19 cellular contexts compared by ENCODE assay signal in the genomic region with DNA sequence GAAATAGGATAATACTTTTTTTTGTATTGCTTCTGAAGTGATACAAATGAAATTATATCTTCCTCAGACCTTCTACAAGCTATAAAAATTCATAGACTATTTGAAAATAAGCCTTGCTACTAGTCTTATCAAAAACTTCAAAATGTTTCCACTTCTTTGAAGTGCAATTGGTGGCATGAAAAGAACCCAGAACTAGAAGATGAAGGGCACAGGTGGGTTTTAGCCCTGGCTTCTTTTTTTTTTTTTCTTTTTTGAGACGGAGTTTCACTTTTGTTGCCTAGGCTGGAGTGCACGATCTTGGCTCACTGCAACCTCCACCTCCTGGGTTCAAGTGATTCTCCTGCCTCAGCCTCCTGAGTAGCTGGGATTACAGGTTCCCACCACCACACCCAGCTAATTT. TPM values are rescaled to one million over a fixed set of nuclear protein-coding genes. Genes with fewer than 3 reads are reported as not detected.
"Had no signal": no experiment of that assay in that cellular context is flagged by ENCODE, and none has a peak within 500 bp of the region (broad histone marks: within the 10 kb centered on the region; RNA-seq: fewer than 3 reads in every experiment).

No MANE protein-coding gene starts in this region.

RNA-seq across cellular contexts. Expression of a gene that starts 44.3 kb away (rescaled TPM):
- total RNA-seq: colonic mucosa, dermis microvascular lymphatic vessel endothelial cell, endodermal cell, esophagus mucosa, esophagus squamous epithelium, gastrocnemius medialis, glomerular endothelial cell, heart right ventricle, kidney epithelial cell, left cardiac atrium, left lung, left ventricle myocardium superior, lower lobe of right lung, lung microvascular endothelial cell, mesenteric fat pad, mesothelial cell of epicardium, mucosa of descending colon, myocyte had no signal
- polyA plus RNA-seq: heart right ventricle, keratinocyte had no signal
